Comparison of ENCODE assay signal across 22 cellular contexts in the genomic region with DNA sequence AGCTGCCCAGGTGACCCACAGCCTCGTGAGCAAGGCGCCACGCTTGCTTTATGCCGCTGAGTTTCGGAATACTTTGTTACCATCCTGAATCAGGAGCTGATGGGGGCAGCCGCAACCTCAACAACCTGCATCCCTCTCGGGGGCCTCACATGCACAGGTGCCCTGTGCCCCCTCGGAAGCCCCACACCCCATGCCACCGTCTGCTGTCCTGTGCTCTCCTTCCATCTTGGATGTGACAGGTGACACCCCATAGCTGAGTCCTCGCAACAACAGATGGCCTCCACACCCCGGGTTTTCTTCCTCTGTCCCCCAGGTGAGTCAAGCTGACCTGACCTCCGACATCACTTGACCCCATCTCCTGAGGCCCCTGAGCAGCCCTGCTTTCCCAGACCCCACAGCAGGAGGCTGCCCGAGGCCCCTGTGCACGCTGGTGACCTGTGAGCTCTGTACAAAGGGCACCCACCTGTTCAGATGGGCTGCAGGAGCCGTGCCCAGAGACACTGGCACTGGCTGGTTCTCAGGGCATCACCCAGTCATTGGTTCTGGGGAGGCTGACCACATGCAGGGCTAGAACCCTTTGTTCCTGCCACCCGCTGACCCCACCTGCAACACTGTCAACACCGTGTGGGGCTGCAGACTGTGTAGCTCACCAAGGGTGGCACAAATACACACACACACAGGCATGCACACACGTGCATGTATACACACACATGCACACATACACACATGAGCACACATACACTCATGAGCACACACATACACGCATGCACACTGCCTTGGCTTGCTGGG.
"Had no signal": no experiment of that assay in that cellular context is flagged by ENCODE, and none has a peak within 500 bp of the region (broad histone marks: within the 10 kb centered on the region; RNA-seq: fewer than 3 reads in every experiment).

No MANE protein-coding gene starts in this region.

- H3K9me3 ChIP-seq: adrenal gland, gastrocnemius medialis, lower lobe of right lung, stomach had no signal

- H3K4me1 ChIP-seq: gastrocnemius medialis, lower lobe of right lung had no signal

- FAIRE-seq: bronchial epithelial cell had no signal

- DNase-seq: activated CD8-positive, alpha-beta memory T cell treated with anti-CD3 and anti-CD28 coated beads for 24 hours; activated CD8-positive, alpha-beta memory T cell treated with anti-CD3 and anti-CD28 coated beads, Interleukin-2, amount 50 U/mL, for 48 hours; activated effector memory CD4-positive, alpha-beta T cell treated with anti-CD3 and anti-CD28 coated beads, Interleukin-2, amount 50 U/mL, for 16 hours; activated naive CD4-positive, alpha-beta T cell treated with anti-CD3 and anti-CD28 coated beads, Interleukin-2, amount 50 U/mL, for 16 hours; activated T-cell treated with anti-CD3 and anti-CD28 coated beads, Interleukin-2, amount 50 U/mL, for 48 hours; cerebellar nuclear complex; effector CD4-positive, alpha-beta T cell; lower lobe of right lung; nephron progenitor cell; stimulated activated CD4-positive, alpha-beta T cell treated with anti-CD3 and anti-CD28 coated beads, Interleukin-15, amount 100 ng/mL, for 24 hours; stimulated activated CD4-positive, alpha-beta T cell treated with anti-CD3 and anti-CD28 coated beads, Interleukin-2, amount 100 ng/mL, for 48 hours; stomach; T-helper 1 cell; T-helper 9 cell; trophoblast cell had no signal

- H3K36me3 ChIP-seq: adrenal gland, gastrocnemius medialis, heart left ventricle, lower lobe of right lung, stomach had no signal

- H3K27ac ChIP-seq: adrenal gland, lower lobe of right lung, skin epidermis, stomach had no signal

- H3K4me3 ChIP-seq: adrenal gland, gastrocnemius medialis, heart left ventricle, lower lobe of right lung, skin epidermis, stomach had no signal

- ATAC-seq: activated CD4-positive, CD25-positive, alpha-beta regulatory T cell treated with anti-CD3 and anti-CD28 coated beads, Interleukin-2, amount 50 U/mL, for 24 hours; esophagus mucosa; lower lobe of right lung had no signal

- H3K27me3 ChIP-seq: adrenal gland, gastrocnemius medialis, heart left ventricle, stomach had no signal
